Comparison of ENCODE assay signal across 9 cellular contexts in the genomic region with DNA sequence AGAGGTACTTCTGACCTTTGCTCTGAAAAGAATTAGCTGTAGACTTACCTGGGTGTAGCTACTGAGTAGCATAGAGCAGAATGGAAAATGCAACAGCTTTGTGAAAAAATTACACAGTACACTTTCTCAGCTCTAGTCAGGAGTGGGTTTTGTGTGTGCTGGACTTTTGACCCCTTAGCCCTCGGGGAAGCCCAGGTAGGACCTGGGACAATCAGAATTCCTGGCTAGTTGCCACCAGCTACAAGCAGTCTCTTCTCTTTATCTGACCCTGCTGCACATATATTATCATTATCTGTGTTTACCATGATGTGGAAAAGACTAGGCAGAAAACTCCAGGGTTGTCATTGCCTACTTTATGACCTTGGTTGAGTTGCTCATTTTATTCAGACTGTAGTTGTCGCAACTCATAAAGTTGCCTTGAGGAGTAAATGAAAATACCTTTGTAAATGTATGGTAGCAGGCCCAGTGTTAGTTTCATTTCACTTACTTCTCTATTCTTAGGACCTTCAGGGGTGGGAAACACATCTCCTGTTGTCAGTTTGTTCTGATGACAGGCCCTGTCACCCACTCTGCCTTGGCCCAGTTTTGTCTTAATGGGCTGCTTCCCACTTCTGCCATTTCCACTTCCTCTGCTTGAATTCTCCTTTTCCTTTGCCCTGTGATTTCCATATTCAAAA. TPM values are rescaled to one million over a fixed set of nuclear protein-coding genes. Genes with fewer than 3 reads are reported as not detected.
DNase-seq lines count a peak whose midpoint lies in the region; ATAC-seq and TF ChIP-seq lines count a peak whose summit lies in the region.
"Had no signal": no experiment of that assay in that cellular context is flagged by ENCODE, and none has a peak within 500 bp of the region (broad histone marks: within the 10 kb centered on the region; RNA-seq: fewer than 3 reads in every experiment).

No MANE protein-coding gene starts in this region.

- TF ChIP-seq CTCF in OCI-LY7 (conservative IDR thresholded peaks at IDR 0.05; ENCODE audit: low read length), result no peak

- no peak overlapping the region for H2AFZ ChIP-seq in OCI-LY7 (ENCODE audit: low read length)

- no TSS peak for BruUV-seq in OCI-LY7 (replicated peaks; lab: Mats Ljungman, UMichigan)

- CTCF ChIA-PET in OCI-LY7 (lab: Charles Lee; ENCODE audit: unreplicated experiment), result no interaction called here

- H3K4me2 ChIP-seq in OCI-LY7 (ENCODE audit: low read length), result peak overlapping the region; percentile 56

- H3K27ac ChIP-seq in OCI-LY7 (ENCODE audit: low read depth, low read length, poor library complexity, severe bottlenecking), result peak overlapping the region; percentile 16

- no peaks in the 10 kb centered on the region for H4K20me1 ChIP-seq in OCI-LY7 (ENCODE audit: insufficient read depth, low read length)

- H3K4me1 ChIP-seq in OCI-LY7 (ENCODE audit: insufficient read depth, low read length, poor library complexity, severe bottlenecking), result peaks cover 54% of the 10 kb centered on the region

- POLR2A ChIA-PET in OCI-LY7 (lab: Charles Lee), result interaction anchor here (0.7 to 1.6 kb wide), 3 partner anchors 11 to 587 kb away, joined by 3 to 7 read pairs (median 5); no protein-coding TSS in a partner anchor

- DNase-seq in OCI-LY7 (ENCODE audit: low spot score) (peak; percentile 42), left lobe of liver (ENCODE audit: low spot score) (peak; percentile 67), putamen (ENCODE audit: low spot score) (no peak), NCI-H2029 (lab: John Stamatoyannopoulos, UW) (no peak), ecto neural progenitor cell (ENCODE audit: low spot score) (no peak), SHP77 (lab: John Stamatoyannopoulos, UW) (no peak)

- intact Hi-C loops in OCI-LY7 (cut with micrococcal nuclease; ENCODE audit: unreplicated experiment), result loop anchor here (10.0 kb wide), 1 partner anchor 527 kb away; no protein-coding TSS in a partner anchor

- no peaks in the 10 kb centered on the region for H3K36me3 ChIP-seq in OCI-LY7 (ENCODE audit: insufficient read depth, low read length)

- H3K4me3 ChIP-seq in GM08714 (ENCODE audit: low read length) (peak overlapping the region; percentile 61; the same call in 1 of the 2 replicates), OCI-LY7 (ENCODE audit: low read depth, low read length, poor library complexity, severe bottlenecking) (peak overlapping the region; percentile 3)

- no peaks in the 10 kb centered on the region for H3K9me3 ChIP-seq in OCI-LY7 (ENCODE audit: low read length)

- peak; percentile 17 for ATAC-seq in GM21529 (IDR thresholded peaks at IDR 0.05; ENCODE audit: unreplicated experiment)
- peak; percentile 39 for ATAC-seq in left lobe of liver
- ATAC-seq: HCT116 had no signal

- H3K9me2 ChIP-seq in OCI-LY7 (ENCODE audit: insufficient read depth, low read length), result no peaks in the 10 kb centered on the region

- H3K79me2 ChIP-seq in OCI-LY7 (ENCODE audit: insufficient read depth, low read depth, low read length), result peaks cover 87% of the 10 kb centered on the region

RNA-seq across cellular contexts. Expression of gene NEK7, which starts 5.4 kb away (rescaled TPM):
- total RNA-seq in OCI-LY7 (2014; rRNA removed; shearing (Covaris generic)), result 8.1 and 14.9 TPM in 2 replicates
- total RNA-seq in OCI-LY7 (2022) (22.1 and 25.6 TPM in 2 replicates), left lobe of liver (21.4 TPM)

Comparison
In these comparisons a context has a peak if more than half of its experiments do, and no peak if none do; other contexts are left out.
1. DNase-seq: peak in OCI-LY7 (single experiment) and left lobe of liver (single experiment); none in putamen (single experiment), NCI-H2029 (single experiment), ecto neural progenitor cell (single experiment) and SHP77 (0 of 2).